ENCODE assay signal across 8 cellular contexts in genomic region chr14:54566410-54567223, GRCh38. TPM values are rescaled to one million over a fixed set of nuclear protein-coding genes. Genes with fewer than 3 reads are reported as not detected.
DNase-seq lines count a peak whose midpoint lies in the region; ATAC-seq and TF ChIP-seq lines count a peak whose summit lies in the region.

SAMD4A (plus strand) TSS chr14:54567128; CDS start chr14:54567917, 789 bp downstream.

- DNase-seq in CD4-positive, CD25-positive, alpha-beta regulatory T cell = peak; percentile 49 to 77 (median 61)
- peak; percentile 17 for DNase-seq in OCI-M1 (lab: John Stamatoyannopoulos, UW)
- peak; percentile 21 to 38 for DNase-seq in activated T-helper 1 cell treated with anti-CD3 and anti-CD28 coated beads, Interleukin-2, amount 50 U/mL, for 16 hours (ENCODE audit: low read depth in 1 of 2, low spot score in 1 of 2)
- DNase-seq in esophagus squamous epithelium (lab: John Stamatoyannopoulos, UW) = peak; percentile 39
- DNase-seq in stromal cell of bone marrow (ENCODE audit: low read depth) = peak; percentile 77

- peak within 1 kb of the TSS; percentile 45 for H3K27ac ChIP-seq in CD4-positive, CD25-positive, alpha-beta regulatory T cell (ENCODE audit: insufficient read depth, low read length, poor library complexity, severe bottlenecking)
- peak within 1 kb of the TSS; percentile 86 to 99 (median 94) for H3K27ac ChIP-seq in esophagus squamous epithelium
- H3K27ac ChIP-seq in muscle layer of duodenum (ENCODE audit: low read length) = peak within 1 kb of the TSS; percentile 87

- H3K9me3 ChIP-seq in CD4-positive, CD25-positive, alpha-beta regulatory T cell (ENCODE audit: control insufficient read depth in 2 of 2, low read length in 2 of 2) = no peaks in the 10 kb centered on the region
- H3K9me3 ChIP-seq in esophagus squamous epithelium (no peaks in the 10 kb centered on the region), muscle layer of duodenum (ENCODE audit: control insufficient read depth in 1 of 2, low read length in 2 of 2) (no peaks in the 10 kb centered on the region)

- intact Hi-C loops in esophagus squamous epithelium (cut with DNase I) = loop anchor here (5.0 kb wide), 2 partner anchors 126 to 206 kb away; no protein-coding TSS in a partner anchor

- H3K36me3 Mint-ChIP-seq in CD4-positive, CD25-positive, alpha-beta regulatory T cell = no peaks in the 10 kb centered on the region

- H3K9me3 Mint-ChIP-seq in CD4-positive, CD25-positive, alpha-beta regulatory T cell = peaks cover 0 to 3% (median 0%) of the 10 kb centered on the region in 7 donors

- peak within 1 kb of the TSS; percentile 60 to 93 (median 91) for H3K27ac Mint-ChIP-seq in CD4-positive, CD25-positive, alpha-beta regulatory T cell

- H3K4me3 Mint-ChIP-seq in CD4-positive, CD25-positive, alpha-beta regulatory T cell = peak within 1 kb of the TSS; percentile 94 to 96 (median 95)

- peaks cover 53% of the 10 kb centered on the region for H3K27me3 Mint-ChIP-seq in CD4-positive, CD25-positive, alpha-beta regulatory T cell

- peak; percentile 15 to 36 for ATAC-seq in CD4-positive, CD25-positive, alpha-beta regulatory T cell (ENCODE audit: low read depth in 2 of 2)
- ATAC-seq in GM19351 (IDR thresholded peaks at IDR 0.05; ENCODE audit: unreplicated experiment) = peak; percentile 35
- ATAC-seq in HG03469 (IDR thresholded peaks at IDR 0.05; ENCODE audit: unreplicated experiment) = peak; percentile 25

- peak in 3 of 6 experiments; percentile 7 to 39 (median 25) for TF ChIP-seq CTCF in esophagus squamous epithelium (IDR thresholded peaks at IDR 0.05)

- WGBS in esophagus squamous epithelium, 2 donors = 0 to 5% methylated on average over 5 to 11 of the region's 91 CpGs

- no peaks in the 10 kb centered on the region for H3K36me3 ChIP-seq in CD4-positive, CD25-positive, alpha-beta regulatory T cell (ENCODE audit: control insufficient read depth, insufficient read depth, low read length)
- H3K36me3 ChIP-seq in esophagus squamous epithelium = no peaks in the 10 kb centered on the region
- peaks cover 0 to 4% of the 10 kb centered on the region in 2 donors for H3K36me3 ChIP-seq in muscle layer of duodenum (ENCODE audit: control insufficient read depth in 1 of 2, insufficient read depth in 2 of 2, low read length in 2 of 2)

- peak within 1 kb of the TSS; percentile 70 for H3K4me3 ChIP-seq in CD4-positive, CD25-positive, alpha-beta regulatory T cell (ENCODE audit: low read depth, low read length)
- H3K4me3 ChIP-seq in esophagus squamous epithelium (peak within 1 kb of the TSS; percentile 57 to 78 (median 71)), muscle layer of duodenum (ENCODE audit: low read depth in 1 of 2, low read length in 2 of 2) (peak within 1 kb of the TSS; percentile 81 to 87)

- H3K4me1 ChIP-seq in CD4-positive, CD25-positive, alpha-beta regulatory T cell (ENCODE audit: control insufficient read depth, insufficient read depth, low read length, poor library complexity, severe bottlenecking) = peaks cover 33% of the 10 kb centered on the region
- H3K4me1 ChIP-seq in esophagus squamous epithelium (peaks cover 9 to 67% (median 14%) of the 10 kb centered on the region in 3 donors), muscle layer of duodenum (ENCODE audit: control insufficient read depth in 1 of 2, insufficient read depth in 2 of 2, low read length in 2 of 2) (no peaks in the 10 kb centered on the region)

- TF ChIP-seq POLR2A in esophagus squamous epithelium (IDR thresholded peaks at IDR 0.05) = peak in 2 of 4 donors; percentile 56 to 60

- H3K4me1 Mint-ChIP-seq in CD4-positive, CD25-positive, alpha-beta regulatory T cell = peaks cover 6 to 16% (median 10%) of the 10 kb centered on the region in 4 donors

- H3K27me3 ChIP-seq in CD4-positive, CD25-positive, alpha-beta regulatory T cell (ENCODE audit: control insufficient read depth, insufficient read depth, low read length) = peaks cover 17% of the 10 kb centered on the region
- H3K27me3 ChIP-seq in esophagus squamous epithelium (peaks cover 0 to 33% (median 0%) of the 10 kb centered on the region in 4 donors), muscle layer of duodenum (ENCODE audit: low read depth, low read length) (no peaks in the 10 kb centered on the region)

RNA-seq across cellular contexts. Expression of gene SAMD4A, which starts in this region (rescaled TPM):
- 7.9 TPM for total RNA-seq in CD4-positive, CD25-positive, alpha-beta regulatory T cell
- under 1 TPM in 3 of 4 donors, not detected in 1; 0.05 to 0.16 (median 0.10) TPM for polyA plus RNA-seq in CD4-positive, CD25-positive, alpha-beta regulatory T cell
- total RNA-seq in esophagus squamous epithelium = 10 to 100 TPM in 1 of 4 donors, 1 to 10 TPM in 3; 2.9 to 19.5 (median 3.9) TPM

Comparison
In these comparisons a context has a peak if more than half of its experiments do, and no peak if none do; other contexts are left out.
1. Peak in every context shown above with its lines: DNase-seq, ATAC-seq, H3K4me3 ChIP-seq and H3K27ac ChIP-seq.
2. DNase-seq: peak in every context shown above with its lines; median percentile 77 in stromal cell of bone marrow; 61 in CD4-positive, CD25-positive, alpha-beta regulatory T cell; 39 in esophagus squamous epithelium; 30 in activated T-helper 1 cell treated with anti-CD3 and anti-CD28 coated beads, Interleukin-2, amount 50 U/mL, for 16 hours; 17 in OCI-M1.